In the genomic region with DNA sequence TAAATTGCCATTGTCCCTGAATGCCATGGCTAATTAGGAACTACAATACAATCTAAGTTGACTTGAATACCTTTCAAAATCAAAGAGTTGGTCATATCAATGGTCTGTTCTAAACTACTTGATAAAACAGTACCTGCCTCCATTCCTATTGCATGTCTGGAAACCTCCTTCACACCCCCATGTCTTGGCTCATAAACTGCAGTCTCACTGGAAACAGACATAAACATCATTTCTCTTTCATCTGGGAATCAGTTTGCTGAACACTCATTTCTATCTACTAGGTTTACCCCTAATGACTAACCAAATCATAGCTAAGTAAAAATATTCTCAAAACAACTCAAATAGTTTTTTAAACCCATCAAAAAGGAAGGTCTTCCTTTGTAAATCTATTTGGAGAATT, we compare ENCODE assay signal across 21 cellular contexts.
DNase-seq lines count a peak whose midpoint lies in the region; ATAC-seq and TF ChIP-seq lines count a peak whose summit lies in the region.
"Had no signal": no experiment of that assay in that cellular context is flagged by ENCODE, and none has a peak within 500 bp of the region (broad histone marks: within the 10 kb centered on the region; RNA-seq: fewer than 3 reads in every experiment).

No MANE protein-coding gene starts in this region.

- H3K36me3 Mint-ChIP-seq in Calu3 (ENCODE audit: insufficient read depth, unreplicated experiment) = peaks cover 13% of the 10 kb centered on the region
- H3K36me3 Mint-ChIP-seq in nephron (ENCODE audit: low read depth) = no peaks in the 10 kb centered on the region
- H3K36me3 Mint-ChIP-seq: CD4-positive, CD25-positive, alpha-beta regulatory T cell had no signal

- no peak overlapping the region for H2AFZ ChIP-seq in hepatocyte
- H2AFZ ChIP-seq: GM23248 had no signal

- H3K4me2 ChIP-seq in hepatocyte = no peak overlapping the region

- DNase-seq in Calu3 = no peak
- peak; percentile 33 for DNase-seq in NCI-H69 (lab: John Stamatoyannopoulos, UW)
- DNase-seq in hepatocyte (ENCODE audit: low spot score) = no peak
- no peak for DNase-seq in H7
- no peak for DNase-seq in stimulated activated naive CD4-positive, alpha-beta T cell (lab: John Stamatoyannopoulos, UW)
- no peak for DNase-seq in T-helper 2 cell
- DNase-seq: BE2C; CD4-positive, CD25-positive, alpha-beta regulatory T cell; GM23248; Karpas-422; MG63; NCI-H1417; NCI-H1694 treated with DMSO at 0.1 percent for 48 hours; NCI-H2081 treated with DMSO at 0.1 percent for 48 hours; NCI-H2171 treated with DMSO at 0.1 percent for 48 hours; NCI-H446; NCI-H526; Right ventricle myocardium superior had no signal

- H3K27ac ChIP-seq in hepatocyte = peak overlapping the region; percentile 7
- H3K27ac ChIP-seq: GM23248 had no signal

- TF ChIP-seq CTCF in Calu3 (IDR thresholded peaks at IDR 0.05; ENCODE audit: unreplicated experiment) (no peak), hepatocyte (IDR thresholded peaks at IDR 0.05; ENCODE audit: poor library complexity) (no peak), nephron (IDR thresholded peaks at IDR 0.05; ENCODE audit: unreplicated experiment in 3 of 3) (no peak)

- no peak for ATAC-seq in HG02840 (IDR thresholded peaks at IDR 0.05; ENCODE audit: low FRiP score, unreplicated experiment)

- H3K27me3 ChIP-seq in hepatocyte (no peaks in the 10 kb centered on the region), H7 (ENCODE audit: control insufficient read depth, insufficient read depth, low read length) (no peaks in the 10 kb centered on the region)
- H3K27me3 ChIP-seq: BE2C, MG63 had no signal

- peak overlapping the region; percentile 32 for H3K27ac Mint-ChIP-seq in Calu3 (ENCODE audit: unreplicated experiment)
- peak overlapping the region in 2 of 3 experiments; percentile 2 to 16 for H3K27ac Mint-ChIP-seq in nephron
- H3K27ac Mint-ChIP-seq: CD4-positive, CD25-positive, alpha-beta regulatory T cell had no signal

- no TSS peak for BruUV-seq in Calu3 (replicated peaks; lab: Mats Ljungman, UMichigan)

- H3K4me1 Mint-ChIP-seq in Calu3 (ENCODE audit: low read depth, unreplicated experiment) (peaks cover 65% of the 10 kb centered on the region), nephron (peaks cover 20% of the 10 kb centered on the region)
- H3K4me1 Mint-ChIP-seq: CD4-positive, CD25-positive, alpha-beta regulatory T cell had no signal

- no peaks in the 10 kb centered on the region for H3K9me3 ChIP-seq in hepatocyte (ENCODE audit: low read depth)
- H3K9me3 ChIP-seq: BE2C, HAP-1, MG63 had no signal

- no peaks in the 10 kb centered on the region for H3K9me3 Mint-ChIP-seq in Calu3 (ENCODE audit: low read depth, unreplicated experiment)
- H3K9me3 Mint-ChIP-seq in nephron = no peaks in the 10 kb centered on the region

- H4K20me1 ChIP-seq in hepatocyte (ENCODE audit: insufficient read depth, poor library complexity, severe bottlenecking) = no peaks in the 10 kb centered on the region

- H3K27me3 Mint-ChIP-seq in Calu3 (ENCODE audit: unreplicated experiment) (no peaks in the 10 kb centered on the region), nephron (ENCODE audit: low read depth) (no peaks in the 10 kb centered on the region)
- H3K27me3 Mint-ChIP-seq: CD4-positive, CD25-positive, alpha-beta regulatory T cell had no signal

- no peaks in the 10 kb centered on the region for H3K9me2 ChIP-seq in hepatocyte (replicated peaks; ENCODE audit: insufficient read depth)

- H3K4me3 Mint-ChIP-seq in Calu3 (ENCODE audit: low read depth, unreplicated experiment) (no peak overlapping the region), nephron (no peak overlapping the region)
- H3K4me3 Mint-ChIP-seq: CD4-positive, CD25-positive, alpha-beta regulatory T cell had no signal

- H3K4me1 ChIP-seq in hepatocyte (ENCODE audit: insufficient read depth) = peaks cover 4% of the 10 kb centered on the region
- H3K4me1 ChIP-seq: BE2C had no signal

- CTCF ChIA-PET in Calu3 (lab: Charles Lee) = no interaction called here

- H3K79me2 ChIP-seq in hepatocyte = peaks cover 66% of the 10 kb centered on the region

- H3K36me3 ChIP-seq in hepatocyte (replicated peaks; ENCODE audit: insufficient read depth, low read depth) (no peaks in the 10 kb centered on the region), H7 (replicated peaks; ENCODE audit: control insufficient read depth, insufficient read depth, low read length) (no peaks in the 10 kb centered on the region)
- H3K36me3 ChIP-seq: BE2C, HAP-1, MG63 had no signal

- intact Hi-C loops in Calu3 (cut with micrococcal nuclease; ENCODE audit: unreplicated experiment) = no loop called here

- H3K4me3 ChIP-seq in hepatocyte = no peak overlapping the region
- no peak overlapping the region for H3K4me3 ChIP-seq in H7 (ENCODE audit: insufficient read depth, low read depth, low read length)
- H3K4me3 ChIP-seq: GM23248, HAP-1, MG63 had no signal
